ENCODE assay signal across 17 cellular contexts in the genomic region with DNA sequence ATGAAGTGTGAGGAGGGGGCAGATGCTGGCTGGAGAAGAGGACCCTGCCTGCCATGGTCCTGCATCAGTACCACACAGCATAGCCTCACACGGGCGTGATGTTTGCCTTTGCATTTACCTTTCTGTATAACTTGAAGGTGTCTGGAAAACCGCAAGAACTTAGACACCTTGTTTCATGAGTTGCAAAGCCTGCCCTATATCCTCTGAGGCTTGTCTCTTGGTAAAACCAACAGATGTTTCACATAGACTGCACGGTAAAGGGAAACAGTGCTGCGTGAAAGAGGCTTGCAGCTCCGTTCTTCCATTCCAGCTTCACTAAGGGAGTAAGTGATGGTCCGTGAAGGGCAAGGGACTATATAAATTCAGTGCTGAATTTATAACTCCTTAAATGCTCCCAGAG.
A peak's percentile ranks its signal among the peaks of the same experiment; 100 is the strongest.
DNase-seq lines count a peak whose midpoint lies in the region; ATAC-seq and TF ChIP-seq lines count a peak whose summit lies in the region.
"Had no signal": no experiment of that assay in that cellular context is flagged by ENCODE, and none has a peak within 500 bp of the region (broad histone marks: within the 10 kb centered on the region; RNA-seq: fewer than 3 reads in every experiment).

No MANE protein-coding gene starts in this region.

- no peak for ATAC-seq in IMR-90 (ENCODE audit: low read depth)
- ATAC-seq in HG03159 (IDR thresholded peaks at IDR 0.05; ENCODE audit: unreplicated experiment) = no peak
- ATAC-seq: A549, GM23338, HCT116 had no signal

- H3K18ac ChIP-seq in IMR-90 (ENCODE audit: low read depth, low read length) = no peak overlapping the region

- 0 out of 2 replicates have a peak overlapping the region, but pooled peaks have one; percentile 1 for H3K56ac ChIP-seq in IMR-90 (ENCODE audit: extremely low read depth, insufficient read depth, low read length)

- peaks cover 2% of the 10 kb centered on the region; the same call in 1 of the 2 replicates for H3K9me3 ChIP-seq in IMR-90 (ENCODE audit: control insufficient read depth, insufficient read depth, low read length)
- H3K9me3 ChIP-seq in neural progenitor cell (ENCODE audit: low read depth) = no peaks in the 10 kb centered on the region
- no peaks in the 10 kb centered on the region for H3K9me3 ChIP-seq in ovary
- H3K9me3 ChIP-seq: A549 had no signal

- H2AK9ac ChIP-seq in IMR-90 (replicated peaks; ENCODE audit: low read depth, low read length, poor library complexity) = no peak overlapping the region

- H3K36me3 Mint-ChIP-seq in neural progenitor cell = peaks cover 7% of the 10 kb centered on the region

- in situ Hi-C loops in IMR-90 (cut with MboI; ENCODE audit: low sequenced_read_pairs) = no loop called here

- no peak for TF ChIP-seq POLR2A in IMR-90 (IDR thresholded peaks at IDR 0.05; ENCODE audit: low read depth, low read length)
- TF ChIP-seq POLR2A in ovary (IDR thresholded peaks at IDR 0.05) = no peak

- no peak overlapping the region for H3K4ac ChIP-seq in IMR-90 (ENCODE audit: low read depth, low read length)

- no peaks in the 10 kb centered on the region for H3K27me3 ChIP-seq in IMR-90 (ENCODE audit: control insufficient read depth, insufficient read depth, low read length)
- H3K27me3 ChIP-seq in neural progenitor cell = no peaks in the 10 kb centered on the region
- no peaks in the 10 kb centered on the region for H3K27me3 ChIP-seq in ovary

- dilution Hi-C loops in IMR-90 (cut with HindIII; ENCODE audit: low sequenced_read_pairs, unreplicated experiment) = no loop called here

- H3K14ac ChIP-seq in IMR-90 (replicated peaks; ENCODE audit: low read depth, low read length) = no peak overlapping the region

- no peak overlapping the region for H3K23ac ChIP-seq in IMR-90 (ENCODE audit: low read depth, low read length)

- no peak overlapping the region for H2BK5ac ChIP-seq in IMR-90 (ENCODE audit: low read depth, low read length, poor library complexity, severe bottlenecking)

- no peak overlapping the region for H4K5ac ChIP-seq in IMR-90 (ENCODE audit: low read depth, low read length)

- H3K79me2 ChIP-seq in neural progenitor cell (ENCODE audit: low read depth) = no peaks in the 10 kb centered on the region

- no peak overlapping the region for H3K27ac Mint-ChIP-seq in neural progenitor cell
- H3K27ac Mint-ChIP-seq: CD4-positive, alpha-beta T cell; GM23338; HFFc6 had no signal

- H3K27me3 Mint-ChIP-seq in neural progenitor cell (ENCODE audit: insufficient read depth, low read depth) = peaks cover 2% of the 10 kb centered on the region
- H3K27me3 Mint-ChIP-seq: CD4-positive, alpha-beta T cell had no signal

- no peaks in the 10 kb centered on the region for H4K20me1 ChIP-seq in IMR-90 (ENCODE audit: insufficient read depth, low read length)
- no peaks in the 10 kb centered on the region for H4K20me1 ChIP-seq in neural progenitor cell (ENCODE audit: low read depth)

- no peaks in the 10 kb centered on the region for H3F3A ChIP-seq in neural progenitor cell (ENCODE audit: low read depth)

- H2BK15ac ChIP-seq in IMR-90 (ENCODE audit: low read depth, low read length) = no peak overlapping the region

- H2BK120ac ChIP-seq in IMR-90 (ENCODE audit: low read depth, low read length) = no peak overlapping the region

- TF ChIP-seq EP300 in ovary (IDR thresholded peaks at IDR 0.05) = no peak

- POLR2A ChIA-PET in IMR-90 (lab: Charles Lee; ENCODE audit: unreplicated experiment) = no interaction called here

- peak; percentile 39 for DNase-seq in NCI-H146 (lab: John Stamatoyannopoulos, UW)
- DNase-seq in NCI-H146 treated with DMSO at 0.1 percent for 48 hours (lab: John Stamatoyannopoulos, UW; ENCODE audit: unreplicated experiment) = no peak
- no peak for DNase-seq in IMR-90
- peak; percentile 12 for DNase-seq in RPMI8226
- DNase-seq in neural progenitor cell (ENCODE audit: low spot score) = no peak
- DNase-seq in ovary = no peak
- DNase-seq: AML-193; Caco-2; CD4-positive, alpha-beta T cell; H7; HFFc6 had no signal

- no peak overlapping the region for H4K91ac ChIP-seq in IMR-90 (ENCODE audit: insufficient read depth, low read depth, low read length)

- H3K9me1 ChIP-seq in IMR-90 (ENCODE audit: insufficient read depth, low read length) = no peaks in the 10 kb centered on the region

- H3K4me3 ChIP-seq in IMR-90 (ENCODE audit: insufficient read depth, low read depth, low read length) = no peak overlapping the region
- H3K4me3 ChIP-seq in neural progenitor cell = no peak overlapping the region
- no peak overlapping the region for H3K4me3 ChIP-seq in ovary
- H3K4me3 ChIP-seq: A549, GM23338 had no signal

- peaks cover 25% of the 10 kb centered on the region for H3K9me3 Mint-ChIP-seq in neural progenitor cell

- no peaks in the 10 kb centered on the region for H3K36me3 ChIP-seq in IMR-90 (ENCODE audit: control insufficient read depth, insufficient read depth, low read length)
- no peaks in the 10 kb centered on the region for H3K36me3 ChIP-seq in neural progenitor cell
- no peaks in the 10 kb centered on the region for H3K36me3 ChIP-seq in ovary

- intact Hi-C loops in IMR-90 (cut with micrococcal nuclease) = no loop called here
- intact Hi-C loops in ovary (cut with DNase I) = no loop called here

- H3K4me1 ChIP-seq in IMR-90 (ENCODE audit: control insufficient read depth, insufficient read depth, low read length) (no peaks in the 10 kb centered on the region), neural progenitor cell (peaks cover 35% of the 10 kb centered on the region), ovary (ENCODE audit: insufficient read depth) (no peaks in the 10 kb centered on the region)
- H3K4me1 ChIP-seq: A549, Caco-2 had no signal

- H3K27ac ChIP-seq in IMR-90 (ENCODE audit: insufficient read depth, low read length) (no peak overlapping the region), neural progenitor cell (no peak overlapping the region), ovary (no peak overlapping the region)
- H3K27ac ChIP-seq: 22Rv1, A549, C4-2B had no signal

- H3K79me1 ChIP-seq in IMR-90 (ENCODE audit: low read depth in 1 of 2, low read length in 2 of 2) = no peaks in the 10 kb centered on the region

- BruUV-seq in IMR-90 (replicated peaks; lab: Mats Ljungman, UMichigan) = no TSS peak

- H2BK20ac ChIP-seq in IMR-90 (ENCODE audit: low read depth, low read length) = no peak overlapping the region

- H4K8ac ChIP-seq in IMR-90 (ENCODE audit: low read depth in 2 of 2, low read length in 2 of 2) = no peak overlapping the region

- H2AFZ ChIP-seq in IMR-90 (replicated peaks; ENCODE audit: low read length, poor library complexity) (no peak overlapping the region), neural progenitor cell (replicated peaks) (peak overlapping the region; percentile 50)
- H2AFZ ChIP-seq: GM23338 had no signal

- H3K9ac ChIP-seq in IMR-90 (ENCODE audit: low read depth, low read length) = no peak overlapping the region
- H3K9ac ChIP-seq in neural progenitor cell = no peak overlapping the region

- peaks cover 40% of the 10 kb centered on the region for H3K4me1 Mint-ChIP-seq in neural progenitor cell

- CTCF ChIA-PET in IMR-90 (lab: Yijun Ruan, JAX) = no interaction called here

- H2AK5ac ChIP-seq in IMR-90 (ENCODE audit: low read depth, low read length) = no peak overlapping the region

- H3K4me2 ChIP-seq in IMR-90 (ENCODE audit: low read depth, low read length) (no peak overlapping the region), neural progenitor cell (no peak overlapping the region)
- H3K4me2 ChIP-seq: A549, GM23338 had no signal

- H3K4me3 Mint-ChIP-seq in neural progenitor cell = no peak overlapping the region
- H3K4me3 Mint-ChIP-seq: CD4-positive, alpha-beta T cell; GM23338; HFFc6 had no signal

- WGBS in IMR-90 (ENCODE audit: extremely low coverage in 2 of 2, insufficient read length in 1 of 2), 2 experiments = 40% methylated on average over 2 of the region's 7 CpGs; no CpG with 5 or more reads in 1 of the 2 experiments
- 32 to 33% (median 32%) methylated on average over 7 of the region's 7 CpGs for WGBS in ovary, 3 donors

- TF ChIP-seq CTCF in IMR-90 (conservative IDR thresholded peaks at IDR 0.05; ENCODE audit: low read depth, low read length) (no peak), neural progenitor cell (IDR thresholded peaks at IDR 0.05) (no peak), ovary (IDR thresholded peaks at IDR 0.05) (no peak)

- TF ChIP-seq RAD21 in IMR-90 (IDR thresholded peaks at IDR 0.05; ENCODE audit: low read length) = no peak

TF ChIP-seq in IMR-90, 13 proteins besides CTCF, POLR2A, EP300 and RAD21:
- TF ChIP-seq MAFK (IDR thresholded peaks at IDR 0.05; ENCODE audit: low read depth, low read length) = no peak
- no peak for TF ChIP-seq NFE2L2 (IDR thresholded peaks at IDR 0.05; ENCODE audit: low read depth, low read length)
- no peak for TF ChIP-seq FOS (IDR thresholded peaks at IDR 0.05; ENCODE audit: low read depth, low read length)
- no peak for TF ChIP-seq SMC3 (IDR thresholded peaks at IDR 0.05; ENCODE audit: low read depth, low read length)
- TF ChIP-seq, protein P1, sequence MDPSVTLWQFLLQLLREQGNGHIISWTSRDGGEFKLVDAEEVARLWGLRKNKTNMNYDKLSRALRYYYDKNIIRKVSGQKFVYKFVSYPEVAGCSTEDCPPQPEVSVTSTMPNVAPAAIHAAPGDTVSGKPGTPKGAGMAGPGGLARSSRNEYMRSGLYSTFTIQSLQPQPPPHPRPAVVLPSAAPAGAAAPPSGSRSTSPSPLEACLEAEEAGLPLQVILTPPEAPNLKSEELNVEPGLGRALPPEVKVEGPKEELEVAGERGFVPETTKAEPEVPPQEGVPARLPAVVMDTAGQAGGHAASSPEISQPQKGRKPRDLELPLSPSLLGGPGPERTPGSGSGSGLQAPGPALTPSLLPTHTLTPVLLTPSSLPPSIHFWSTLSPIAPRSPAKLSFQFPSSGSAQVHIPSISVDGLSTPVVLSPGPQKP (IDR thresholded peaks at IDR 0.05; ENCODE audit: borderline replicate concordance, low read depth, low read length) = no peak
- TF ChIP-seq RCOR1 (IDR thresholded peaks at IDR 0.05; ENCODE audit: insufficient replicate concordance, low read length) = no peak
- no peak for TF ChIP-seq CEBPB (IDR thresholded peaks at IDR 0.05; ENCODE audit: low read depth, low read length)
- TF ChIP-seq MXI1 (IDR thresholded peaks at IDR 0.05; ENCODE audit: borderline replicate concordance, low read depth, low read length) = no peak
- TF ChIP-seq BHLHE40 (IDR thresholded peaks at IDR 0.05; ENCODE audit: low read depth, low read length) = no peak
- no peak for TF ChIP-seq RFX5 (IDR thresholded peaks at IDR 0.05; ENCODE audit: low read depth, low read length)
- TF ChIP-seq, protein P2, sequence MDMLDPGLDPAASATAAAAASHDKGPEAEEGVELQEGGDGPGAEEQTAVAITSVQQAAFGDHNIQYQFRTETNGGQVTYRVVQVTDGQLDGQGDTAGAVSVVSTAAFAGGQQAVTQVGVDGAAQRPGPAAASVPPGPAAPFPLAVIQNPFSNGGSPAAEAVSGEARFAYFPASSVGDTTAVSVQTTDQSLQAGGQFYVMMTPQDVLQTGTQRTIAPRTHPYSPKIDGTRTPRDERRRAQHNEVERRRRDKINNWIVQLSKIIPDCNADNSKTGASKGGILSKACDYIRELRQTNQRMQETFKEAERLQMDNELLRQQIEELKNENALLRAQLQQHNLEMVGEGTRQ (IDR thresholded peaks at IDR 0.05; ENCODE audit: low read depth, low read length) = no peak
- TF ChIP-seq CHD1 (IDR thresholded peaks at IDR 0.05; ENCODE audit: low read depth, low read length) = no peak

Comparison
In these comparisons a context has a peak if more than half of its experiments do, and no peak if none do; other contexts are left out.
1. DNase-seq: peak in NCI-H146 (single experiment) and RPMI8226 (single experiment); none in NCI-H146 treated with DMSO at 0.1 percent for 48 hours (single experiment), IMR-90 (single experiment), neural progenitor cell (single experiment) and ovary (0 of 5).